9 cellular contexts compared by ENCODE assay signal in genomic region chr6:1362643-1363042, GRCh38. TPM values are rescaled to one million over a fixed set of nuclear protein-coding genes. Genes with fewer than 3 reads are reported as not detected.
"Had no signal": no experiment of that assay in that cellular context is flagged by ENCODE, and none has a peak within 500 bp of the region (broad histone marks: within the 10 kb centered on the region; RNA-seq: fewer than 3 reads in every experiment).

No MANE protein-coding gene starts in this region.

- H3K4me2 ChIP-seq: KMS-11 had no signal

- FAIRE-seq: HTR-8/SVneo, K562 had no signal

- ATAC-seq: K562 had no signal

- H3K27ac ChIP-seq: HL-60, KMS-11 had no signal

- H3K4me3 ChIP-seq: K562 had no signal

- H3K9ac ChIP-seq: KMS-11 had no signal

- DNase-seq: KBM-7, KG1 had no signal

RNA-seq across cellular contexts. Expression of gene FOXF2, which starts 26.7 kb away (rescaled TPM):
- total RNA-seq: HT-29, K562 had no signal
- polyA plus RNA-seq: IgD-negative memory B cell, K562 had no signal

RNA-seq across cellular contexts. Expression of gene FOXQ1, which starts 50.7 kb away (rescaled TPM):
- total RNA-seq: HT1080, K562 had no signal
- polyA plus RNA-seq: IgD-negative memory B cell, K562 had no signal
